In genomic region chr1:234882898-234883297, GRCh38 we compare ENCODE assay signal across 18 cellular contexts.
DNase-seq lines count a peak whose midpoint lies in the region; ATAC-seq and TF ChIP-seq lines count a peak whose summit lies in the region.
"Had no signal": no experiment of that assay in that cellular context is flagged by ENCODE, and none has a peak within 500 bp of the region (broad histone marks: within the 10 kb centered on the region; RNA-seq: fewer than 3 reads in every experiment).

No MANE protein-coding gene starts in this region.

- TF ChIP-seq CTCF in natural killer cell (IDR thresholded peaks at IDR 0.05) (no peak), PC-9 (conservative IDR thresholded peaks at IDR 0.05) (no peak)

- H3K27me3 Mint-ChIP-seq in natural killer cell treated with Interleukin-12 subunit alpha and Interleukin-12 subunit beta and Interleukin-15 and Interleukin-18, amount 100 ng/mL, for 72 hours = no peaks in the 10 kb centered on the region
- peaks cover 0 to 7% of the 10 kb centered on the region in 2 donors for H3K27me3 Mint-ChIP-seq in natural killer cell (ENCODE audit: low read depth in 2 of 2)
- no peaks in the 10 kb centered on the region for H3K27me3 Mint-ChIP-seq in activated T-helper 17 cell treated with anti-CD3 and anti-CD28 coated beads, Interleukin-2, amount 50 U/mL, for 72 hours
- H3K27me3 Mint-ChIP-seq in stimulated activated naive CD8-positive, alpha-beta T cell treated with anti-CD3 and anti-CD28 coated beads, Interleukin-15, amount 100 ng/mL, for 72 hours = peaks cover 8% of the 10 kb centered on the region
- peaks cover 2% of the 10 kb centered on the region for H3K27me3 Mint-ChIP-seq in activated CD4-positive, alpha-beta memory T cell treated with anti-CD3 and anti-CD28 coated beads, Interleukin-2, amount 10 ng/mL, durations not matched to agents 7 days and 5 days

- ATAC-seq in natural killer cell treated with Interleukin-12 subunit alpha and Interleukin-12 subunit beta and Interleukin-15 and Interleukin-18, amount 100 ng/mL, for 72 hours = no peak
- ATAC-seq in natural killer cell = no peak
- no peak for ATAC-seq in activated T-helper 17 cell treated with anti-CD3 and anti-CD28 coated beads, Interleukin-2, amount 50 U/mL, for 72 hours (replicated peaks)
- no peak for ATAC-seq in stimulated activated naive CD8-positive, alpha-beta T cell treated with anti-CD3 and anti-CD28 coated beads, Interleukin-15, amount 100 ng/mL, for 72 hours
- no peak for ATAC-seq in HG03135 (IDR thresholded peaks at IDR 0.05; ENCODE audit: unreplicated experiment)
- ATAC-seq: A549, PC-3 had no signal

- H3K9me3 ChIP-seq in PC-9 (ENCODE audit: insufficient read depth, low read depth) = no peaks in the 10 kb centered on the region

- peak overlapping the region; percentile 18 for H3K4me3 Mint-ChIP-seq in natural killer cell treated with Interleukin-12 subunit alpha and Interleukin-12 subunit beta and Interleukin-15 and Interleukin-18, amount 100 ng/mL, for 72 hours
- no peak overlapping the region for H3K4me3 Mint-ChIP-seq in natural killer cell
- peak overlapping the region; percentile 53 for H3K4me3 Mint-ChIP-seq in activated T-helper 17 cell treated with anti-CD3 and anti-CD28 coated beads, Interleukin-2, amount 50 U/mL, for 72 hours
- H3K4me3 Mint-ChIP-seq in stimulated activated naive CD8-positive, alpha-beta T cell treated with anti-CD3 and anti-CD28 coated beads, Interleukin-15, amount 100 ng/mL, for 72 hours = peak overlapping the region; percentile 3 to 16
- H3K4me3 Mint-ChIP-seq in activated CD4-positive, alpha-beta memory T cell treated with anti-CD3 and anti-CD28 coated beads, Interleukin-2, amount 10 ng/mL, durations not matched to agents 7 days and 5 days = no peak overlapping the region

- H3K36me3 ChIP-seq in PC-9 (ENCODE audit: low read depth) = no peaks in the 10 kb centered on the region
- H3K36me3 ChIP-seq: BLaER1 treated with 17β-estradiol and CSF1 and Interleukin-3, amounts not matched to agents 10 nM and 100 nM had no signal

- H3K4me1 Mint-ChIP-seq in natural killer cell treated with Interleukin-12 subunit alpha and Interleukin-12 subunit beta and Interleukin-15 and Interleukin-18, amount 100 ng/mL, for 72 hours (ENCODE audit: low read depth in 2 of 2) = peaks cover 37 to 49% of the 10 kb centered on the region in 2 donors
- H3K4me1 Mint-ChIP-seq in natural killer cell = peaks cover 16 to 19% of the 10 kb centered on the region in 2 donors
- peaks cover 25% of the 10 kb centered on the region for H3K4me1 Mint-ChIP-seq in activated T-helper 17 cell treated with anti-CD3 and anti-CD28 coated beads, Interleukin-2, amount 50 U/mL, for 72 hours
- peaks cover 91% of the 10 kb centered on the region for H3K4me1 Mint-ChIP-seq in stimulated activated naive CD8-positive, alpha-beta T cell treated with anti-CD3 and anti-CD28 coated beads, Interleukin-15, amount 100 ng/mL, for 72 hours
- peaks cover 34% of the 10 kb centered on the region for H3K4me1 Mint-ChIP-seq in activated CD4-positive, alpha-beta memory T cell treated with anti-CD3 and anti-CD28 coated beads, Interleukin-2, amount 10 ng/mL, durations not matched to agents 7 days and 5 days

- no peaks in the 10 kb centered on the region; the same call in 1 of the 2 replicates for H3F3A ChIP-seq in PC-9 (ENCODE audit: insufficient read depth, low read depth)

- H3K79me2 ChIP-seq in PC-9 (ENCODE audit: low read depth) = no peaks in the 10 kb centered on the region

- no peaks in the 10 kb centered on the region for H3K9me3 Mint-ChIP-seq in natural killer cell treated with Interleukin-12 subunit alpha and Interleukin-12 subunit beta and Interleukin-15 and Interleukin-18, amount 100 ng/mL, for 72 hours
- peaks cover 0 to 2% of the 10 kb centered on the region in 2 donors for H3K9me3 Mint-ChIP-seq in natural killer cell
- H3K9me3 Mint-ChIP-seq in activated T-helper 17 cell treated with anti-CD3 and anti-CD28 coated beads, Interleukin-2, amount 50 U/mL, for 72 hours = peaks cover 8% of the 10 kb centered on the region
- H3K9me3 Mint-ChIP-seq in stimulated activated naive CD8-positive, alpha-beta T cell treated with anti-CD3 and anti-CD28 coated beads, Interleukin-15, amount 100 ng/mL, for 72 hours = peaks cover 7 to 16% of the 10 kb centered on the region in 2 donors
- no peaks in the 10 kb centered on the region for H3K9me3 Mint-ChIP-seq in activated CD4-positive, alpha-beta memory T cell treated with anti-CD3 and anti-CD28 coated beads, Interleukin-2, amount 10 ng/mL, durations not matched to agents 7 days and 5 days

- 0 out of 2 replicates have a peak, but pooled peaks cover 7% of the 10 kb centered on the region for H3K4me1 ChIP-seq in PC-9 (replicated peaks; ENCODE audit: insufficient read depth)
- H3K4me1 ChIP-seq: A549 had no signal

- peak; percentile 44 for DNase-seq in natural killer cell treated with Interleukin-12 subunit alpha and Interleukin-12 subunit beta and Interleukin-15 and Interleukin-18, amount 100 ng/mL, for 72 hours (ENCODE audit: low spot score)
- no peak for DNase-seq in natural killer cell
- DNase-seq in mesenteric fat pad (ENCODE audit: low spot score) = peak; percentile 47
- DNase-seq in stimulated activated naive CD8-positive, alpha-beta T cell treated with anti-CD3 and anti-CD28 coated beads, Interleukin-15, amount 100 ng/mL, for 72 hours = no peak
- DNase-seq in activated CD4-positive, alpha-beta memory T cell treated with anti-CD3 and anti-CD28 coated beads, Interleukin-2, amount 10 ng/mL, durations not matched to agents 7 days and 5 days = no peak
- DNase-seq in PC-9 = no peak
- DNase-seq: DMS 273 treated with DMSO at 0.1 percent for 48 hours, KG1, NCI-H1048, NCI-H1436 treated with DMSO at 0.1 percent for 48 hours, NCI-H2029 treated with DMSO at 0.1 percent for 48 hours, NCI-H2171 treated with DMSO at 0.1 percent for 48 hours, NCI-H748 treated with DMSO at 0.1 percent for 48 hours, PC-3 had no signal

- peak overlapping the region in 1 of 2 donors; percentile 71 for H3K27ac Mint-ChIP-seq in natural killer cell treated with Interleukin-12 subunit alpha and Interleukin-12 subunit beta and Interleukin-15 and Interleukin-18, amount 100 ng/mL, for 72 hours
- peak overlapping the region in 1 of 2 donors; percentile 49 for H3K27ac Mint-ChIP-seq in natural killer cell
- peak overlapping the region; percentile 28 for H3K27ac Mint-ChIP-seq in activated T-helper 17 cell treated with anti-CD3 and anti-CD28 coated beads, Interleukin-2, amount 50 U/mL, for 72 hours
- no peak overlapping the region for H3K27ac Mint-ChIP-seq in stimulated activated naive CD8-positive, alpha-beta T cell treated with anti-CD3 and anti-CD28 coated beads, Interleukin-15, amount 100 ng/mL, for 72 hours
- H3K27ac Mint-ChIP-seq in activated CD4-positive, alpha-beta memory T cell treated with anti-CD3 and anti-CD28 coated beads, Interleukin-2, amount 10 ng/mL, durations not matched to agents 7 days and 5 days = no peak overlapping the region

- CTCF ChIA-PET in activated CD4-positive, alpha-beta memory T cell treated with anti-CD3 and anti-CD28 coated beads, Interleukin-2, amount 10 ng/mL, durations not matched to agents 7 days and 5 days (lab: Charles Lee) = interaction anchor here (1.6 kb wide), 1 partner anchor 201 kb away, joined by 3 read pairs; no protein-coding TSS in a partner anchor
- CTCF ChIA-PET in PC-9 (lab: Charles Lee) = no interaction called here

- BruUV-seq in PC-9 (replicated peaks; lab: Mats Ljungman, UMichigan) = no TSS peak

- H3K27ac ChIP-seq in PC-9 = no peak overlapping the region
- H3K27ac ChIP-seq: BLaER1 treated with 17β-estradiol and CSF1 and Interleukin-3, amounts not matched to agents 10 nM and 100 nM had no signal

- H2AFZ ChIP-seq in PC-9 = no peak overlapping the region

- H3K9me2 ChIP-seq in PC-9 (ENCODE audit: insufficient read depth) = no peaks in the 10 kb centered on the region

- no peak overlapping the region for H3K4me3 ChIP-seq in PC-9
- H3K4me3 ChIP-seq: A549; BLaER1 treated with 17β-estradiol and CSF1 and Interleukin-3, amounts not matched to agents 10 nM and 100 nM had no signal

- no peaks in the 10 kb centered on the region for H3K36me3 Mint-ChIP-seq in natural killer cell treated with Interleukin-12 subunit alpha and Interleukin-12 subunit beta and Interleukin-15 and Interleukin-18, amount 100 ng/mL, for 72 hours
- no peaks in the 10 kb centered on the region for H3K36me3 Mint-ChIP-seq in natural killer cell
- no peaks in the 10 kb centered on the region for H3K36me3 Mint-ChIP-seq in activated T-helper 17 cell treated with anti-CD3 and anti-CD28 coated beads, Interleukin-2, amount 50 U/mL, for 72 hours (ENCODE audit: low read depth)
- peaks cover 5% of the 10 kb centered on the region for H3K36me3 Mint-ChIP-seq in activated CD4-positive, alpha-beta memory T cell treated with anti-CD3 and anti-CD28 coated beads, Interleukin-2, amount 10 ng/mL, durations not matched to agents 7 days and 5 days (ENCODE audit: low read depth)

- intact Hi-C loops in natural killer cell (cut with micrococcal nuclease) (no loop called here), PC-9 (cut with micrococcal nuclease; ENCODE audit: unreplicated experiment) (no loop called here)

- no peaks in the 10 kb centered on the region for H3K27me3 ChIP-seq in PC-9 (ENCODE audit: insufficient read depth, low read depth)
- H3K27me3 ChIP-seq: BLaER1 treated with 17β-estradiol and CSF1 and Interleukin-3, amounts not matched to agents 10 nM and 100 nM had no signal

- no peak overlapping the region for H3K4me2 ChIP-seq in PC-9
- H3K4me2 ChIP-seq: A549 had no signal

- H4K20me1 ChIP-seq in PC-9 (ENCODE audit: insufficient read depth) = no peaks in the 10 kb centered on the region
- H4K20me1 ChIP-seq: BLaER1 treated with 17β-estradiol and CSF1 and Interleukin-3, amounts not matched to agents 10 nM and 100 nM had no signal

- POLR2A ChIA-PET in activated CD4-positive, alpha-beta memory T cell treated with anti-CD3 and anti-CD28 coated beads, Interleukin-2, amount 10 ng/mL, durations not matched to agents 7 days and 5 days (lab: Charles Lee) = interaction anchor here (0.8 kb wide), 1 partner anchor 43 kb away, joined by 3 read pairs; no protein-coding TSS in a partner anchor
- POLR2A ChIA-PET in PC-9 (lab: Charles Lee; ENCODE audit: unreplicated experiment) = no interaction called here

Comparison
In these comparisons a context has a peak if more than half of its experiments do, and no peak if none do; other contexts are left out.
1. DNase-seq: peak in natural killer cell treated with Interleukin-12 subunit alpha and Interleukin-12 subunit beta and Interleukin-15 and Interleukin-18, amount 100 ng/mL, for 72 hours (single experiment) and mesenteric fat pad (single experiment); none in natural killer cell (single experiment), stimulated activated naive CD8-positive, alpha-beta T cell treated with anti-CD3 and anti-CD28 coated beads, Interleukin-15, amount 100 ng/mL, for 72 hours (0 of 2), activated CD4-positive, alpha-beta memory T cell treated with anti-CD3 and anti-CD28 coated beads, Interleukin-2, amount 10 ng/mL, durations not matched to agents 7 days and 5 days (single experiment) and PC-9 (0 of 2).
2. H3K4me3 Mint-ChIP-seq: peak in natural killer cell treated with Interleukin-12 subunit alpha and Interleukin-12 subunit beta and Interleukin-15 and Interleukin-18, amount 100 ng/mL, for 72 hours (single experiment), activated T-helper 17 cell treated with anti-CD3 and anti-CD28 coated beads, Interleukin-2, amount 50 U/mL, for 72 hours (single experiment) and stimulated activated naive CD8-positive, alpha-beta T cell treated with anti-CD3 and anti-CD28 coated beads, Interleukin-15, amount 100 ng/mL, for 72 hours (2 of 2); none in natural killer cell (single experiment) and activated CD4-positive, alpha-beta memory T cell treated with anti-CD3 and anti-CD28 coated beads, Interleukin-2, amount 10 ng/mL, durations not matched to agents 7 days and 5 days (single experiment).